In the genomic region with DNA sequence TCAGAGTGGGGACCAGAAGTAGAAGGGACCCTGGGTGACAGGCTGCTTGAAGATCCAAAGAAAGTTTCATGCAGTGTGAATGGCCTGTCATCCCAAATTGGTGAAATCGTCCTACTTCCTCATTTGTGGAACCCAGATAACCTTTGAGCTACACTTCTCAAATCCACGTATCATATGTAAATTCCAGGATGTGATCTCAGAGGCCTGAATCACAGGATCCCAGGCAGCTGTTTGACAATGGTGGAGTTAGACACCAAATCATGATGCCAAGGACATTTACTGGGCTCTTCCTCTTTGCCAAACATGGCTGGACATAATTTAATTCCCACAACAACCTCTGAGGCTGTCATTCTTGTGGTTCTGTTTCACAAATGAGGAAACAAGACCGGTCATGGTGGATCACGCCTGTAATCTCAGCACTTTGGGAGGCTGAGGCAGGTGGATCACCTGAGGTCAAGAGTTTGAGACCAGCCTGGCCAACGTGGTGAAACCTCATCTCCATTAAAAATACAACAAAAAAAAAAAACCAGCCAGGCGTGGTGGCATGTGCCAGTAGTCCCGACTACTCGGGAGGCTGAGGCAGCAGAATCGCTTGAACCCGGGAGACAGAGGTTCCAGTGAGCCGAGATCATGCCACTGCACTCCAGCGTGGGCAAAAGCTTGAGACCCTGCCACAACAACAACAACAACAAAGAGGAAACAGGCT, we compare ENCODE assay signal across 21 cellular contexts. TPM values are rescaled to one million over a fixed set of nuclear protein-coding genes. Genes with fewer than 3 reads are reported as not detected.
DNase-seq lines count a peak whose midpoint lies in the region; ATAC-seq and TF ChIP-seq lines count a peak whose summit lies in the region.
"Had no signal": no experiment of that assay in that cellular context is flagged by ENCODE, and none has a peak within 500 bp of the region (broad histone marks: within the 10 kb centered on the region; RNA-seq: fewer than 3 reads in every experiment).

No MANE protein-coding gene starts in this region.

- H3K4me3 Mint-ChIP-seq in T-helper 17 cell = no peak overlapping the region
- H3K4me3 Mint-ChIP-seq: activated CD4-positive, alpha-beta memory T cell treated with anti-CD3 and anti-CD28 coated beads for 36 hours; activated T-cell treated with anti-CD3 and anti-CD28 coated beads, Interleukin-2, amount 50 U/mL, for 24 hours; nephron; stimulated activated memory B cell treated with anti-CD40 and anti-IgM and Interleukin-4, amounts not matched to agents 10 μg/mL and 1 μg/mL and 100 μg/mL, for 72 hours; type B pancreatic cell had no signal

- no peaks in the 10 kb centered on the region for H3K36me3 Mint-ChIP-seq in T-helper 17 cell (ENCODE audit: low read depth)
- H3K36me3 Mint-ChIP-seq: activated CD4-positive, alpha-beta memory T cell treated with anti-CD3 and anti-CD28 coated beads for 36 hours; activated naive CD4-positive, alpha-beta T cell treated with anti-CD3 and anti-CD28 coated beads, Interleukin-2, amount 50 U/mL, for 72 hours; stimulated activated memory B cell treated with anti-CD40 and anti-IgM and Interleukin-4, amounts not matched to agents 10 μg/mL and 1 μg/mL and 100 μg/mL, for 72 hours; type B pancreatic cell had no signal

- H3K27ac ChIP-seq in transverse colon = peak overlapping the region; percentile 79 to 89 (median 86)
- H3K27ac ChIP-seq: body of pancreas, C4-2B, VCaP had no signal

- 30 to 54% methylated on average over 2 to 12 of the region's 12 CpGs for WGBS in transverse colon (ENCODE audit: low coverage in 1 of 2), 2 donors

- peaks cover 3% of the 10 kb centered on the region for H3K4me1 Mint-ChIP-seq in T-helper 17 cell
- H3K4me1 Mint-ChIP-seq: nephron; stimulated activated memory B cell treated with anti-CD40 and anti-IgM and Interleukin-4, amounts not matched to agents 10 μg/mL and 1 μg/mL and 100 μg/mL, for 72 hours had no signal

- no peak for TF ChIP-seq CTCF in transverse colon (IDR thresholded peaks at IDR 0.05)

- intact Hi-C loops in transverse colon (cut with DNase I; ENCODE audit: low total_unique reads) = no loop called here

- in situ Hi-C loops in transverse colon (cut with MboI; ENCODE audit: low pct_ligation_motif_present in 1 of 4, low pct_unique_long_range_greater_than_20kb in 1 of 4, low sequenced_read_pairs in 3 of 4) = no loop called here

- DNase-seq in SIG-M5 treated with dmso at 0.1 percent for 504 hours (lab: John Stamatoyannopoulos, UW; ENCODE audit: unreplicated experiment) (peak; percentile 18), SIG-M5 (lab: John Stamatoyannopoulos, UW) (no peak), T-helper 17 cell (no peak), kidney tubule cell (ENCODE audit: low spot score) (peak; percentile 35), transverse colon (peak; percentile 54), SHP77 (lab: John Stamatoyannopoulos, UW) (no peak)
- DNase-seq: 8988T; activated CD4-positive, alpha-beta memory T cell treated with anti-CD3 and anti-CD28 coated beads for 36 hours; activated T-cell treated with anti-CD3 and anti-CD28 coated beads, Interleukin-2, amount 50 U/mL, for 24 hours; body of pancreas; MM.1S; NCI-H2029 had no signal

- H3K4me3 ChIP-seq in transverse colon = no peak overlapping the region
- H3K4me3 ChIP-seq: body of pancreas had no signal

- peak; percentile 12 for ATAC-seq in T-helper 17 cell
- no peak for ATAC-seq in GM19351 (IDR thresholded peaks at IDR 0.05; ENCODE audit: unreplicated experiment)
- ATAC-seq in HG02610 (IDR thresholded peaks at IDR 0.05; ENCODE audit: unreplicated experiment) = no peak
- ATAC-seq: activated naive CD4-positive, alpha-beta T cell treated with anti-CD3 and anti-CD28 coated beads, Interleukin-2, amount 50 U/mL, for 72 hours; body of pancreas; SK-N-SH treated with all-trans-retinoic acid at 6 μM for 48 hours; stimulated activated memory B cell treated with anti-CD40 and anti-IgM and Interleukin-4, amounts not matched to agents 10 μg/mL and 1 μg/mL and 100 μg/mL, for 72 hours had no signal

- H3K4me1 ChIP-seq in transverse colon = peaks cover 0 to 35% (median 21%) of the 10 kb centered on the region in 4 donors

- TF ChIP-seq POLR2A in transverse colon (IDR thresholded peaks at IDR 0.05) = peak; percentile 31

- no peak for TF ChIP-seq EP300 in transverse colon (IDR thresholded peaks at IDR 0.05; ENCODE audit: low read depth)

- H3K27me3 ChIP-seq in transverse colon = no peaks in the 10 kb centered on the region
- H3K27me3 ChIP-seq: body of pancreas had no signal

- H3K27me3 Mint-ChIP-seq in T-helper 17 cell = peaks cover 42% of the 10 kb centered on the region

- H3K36me3 ChIP-seq in transverse colon = no peaks in the 10 kb centered on the region

- no peaks in the 10 kb centered on the region for H3K9me3 ChIP-seq in T-helper 17 cell (ENCODE audit: control insufficient read depth, low read length, poor library complexity, severe bottlenecking)
- H3K9me3 ChIP-seq in transverse colon = no peaks in the 10 kb centered on the region
- H3K9me3 ChIP-seq: body of pancreas had no signal

- H3K27ac Mint-ChIP-seq in T-helper 17 cell = no peak overlapping the region
- H3K27ac Mint-ChIP-seq: activated CD4-positive, alpha-beta memory T cell treated with anti-CD3 and anti-CD28 coated beads for 36 hours; activated naive CD4-positive, alpha-beta T cell treated with anti-CD3 and anti-CD28 coated beads, Interleukin-2, amount 50 U/mL, for 72 hours; activated T-cell treated with anti-CD3 and anti-CD28 coated beads, Interleukin-2, amount 50 U/mL, for 24 hours; nephron; stimulated activated memory B cell treated with anti-CD40 and anti-IgM and Interleukin-4, amounts not matched to agents 10 μg/mL and 1 μg/mL and 100 μg/mL, for 72 hours; type B pancreatic cell had no signal

RNA-seq across cellular contexts. Expression of a gene that starts 39.9 kb away (rescaled TPM):
- 10 to 100 TPM; 11.1 to 11.7 TPM for total RNA-seq in T-helper 17 cell
- 10 to 100 TPM in 2 of 4 donors, 1 to 10 TPM in 2; 6.8 to 20.9 (median 9.2) TPM for total RNA-seq in transverse colon

Comparison
In these comparisons a context has a peak if more than half of its experiments do, and no peak if none do; other contexts are left out.
1. DNase-seq: peak in SIG-M5 treated with dmso at 0.1 percent for 504 hours (single experiment), kidney tubule cell (single experiment) and transverse colon (single experiment); none in SIG-M5 (single experiment), T-helper 17 cell (0 of 3) and SHP77 (0 of 2).